ENCODE assay signal across 8 cellular contexts in the genomic region with DNA sequence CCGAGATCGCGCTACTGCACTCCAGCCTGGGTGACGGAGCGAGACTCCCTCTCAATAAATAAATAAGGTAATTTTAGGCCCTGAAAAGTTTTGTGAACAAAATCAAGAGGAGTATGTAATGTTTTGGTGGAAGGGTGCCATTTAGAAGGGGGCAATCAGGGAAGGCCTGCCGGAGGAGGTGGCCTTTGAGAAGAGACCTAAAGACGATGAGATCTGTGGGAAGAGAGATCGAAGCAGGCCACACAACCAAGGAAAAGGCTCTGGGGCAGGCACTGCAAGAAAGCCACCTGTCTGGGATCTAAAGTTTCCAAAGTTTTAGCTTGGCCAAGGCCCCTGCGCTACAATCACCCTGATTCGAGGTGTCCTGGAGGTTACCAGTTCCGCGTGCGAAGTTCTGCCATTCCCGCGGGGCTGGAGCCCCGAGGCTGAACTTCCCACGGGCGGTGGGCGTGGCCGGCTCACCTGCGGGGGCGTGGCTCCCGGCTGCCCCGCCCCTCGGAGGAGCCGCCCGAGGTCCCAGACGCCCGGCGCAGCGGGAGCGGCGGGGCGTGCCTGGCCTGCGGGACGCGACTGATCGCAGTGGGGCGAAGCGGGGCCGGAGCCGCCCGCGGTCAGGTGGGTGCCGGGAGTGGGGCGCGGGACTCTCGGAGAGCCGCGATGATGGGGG. TPM values are rescaled to one million over a fixed set of nuclear protein-coding genes. Genes with fewer than 3 reads are reported as not detected.
DNase-seq lines count a peak whose midpoint lies in the region; TF ChIP-seq lines count a peak whose summit lies in the region.

A gene (plus strand): TSS at position 519 of the 667 bp plus-strand sequence. CDS start 4,792 bp downstream, outside the sequence.

- TF ChIP-seq POLR2A in suprapubic skin (IDR thresholded peaks at IDR 0.05): no peak

- H3K27me3 ChIP-seq in NT2/D1 (ENCODE audit: insufficient read depth, insufficient read length): peaks cover 36% of the 10 kb centered on the region
- peaks cover 17% of the 10 kb centered on the region for H3K27me3 ChIP-seq in suprapubic skin

- H3K36me3 ChIP-seq in NT2/D1 (ENCODE audit: insufficient read depth, insufficient read length, low read length): no peaks in the 10 kb centered on the region
- no peaks in the 10 kb centered on the region for H3K36me3 ChIP-seq in suprapubic skin

- no peaks in the 10 kb centered on the region for H3K36me3 Mint-ChIP-seq in activated naive CD8-positive, alpha-beta T cell
- H3K36me3 Mint-ChIP-seq in HFFc6 (ENCODE audit: low read depth): no peaks in the 10 kb centered on the region

- no peak for TF ChIP-seq CTCF in GM10266 (IDR thresholded peaks at IDR 0.05; ENCODE audit: control insufficient read depth, insufficient read depth, low read depth, missing control alignments)
- TF ChIP-seq CTCF in suprapubic skin (IDR thresholded peaks at IDR 0.05): no peak
- TF ChIP-seq CTCF in HFFc6 (IDR thresholded peaks at IDR 0.05): no peak

- 23% methylated on average over 22 of the region's 50 CpGs for WGBS in suprapubic skin

- H3K9me3 ChIP-seq in NT2/D1 (ENCODE audit: insufficient read depth, low read length) (no peaks in the 10 kb centered on the region), suprapubic skin (no peaks in the 10 kb centered on the region)

- peak within 1 kb of the TSS; percentile 36 for H3K4me3 ChIP-seq in NT2/D1 (ENCODE audit: insufficient read length, low read depth)
- peak within 1 kb of the TSS; percentile 50 for H3K4me3 ChIP-seq in suprapubic skin

- no peak within 1 kb of the TSS for H3K27ac Mint-ChIP-seq in activated naive CD8-positive, alpha-beta T cell
- H3K27ac Mint-ChIP-seq in HFFc6: no peak within 1 kb of the TSS

- peaks cover 6% of the 10 kb centered on the region for H3K4me1 Mint-ChIP-seq in activated naive CD8-positive, alpha-beta T cell (ENCODE audit: low read depth)
- peaks cover 5% of the 10 kb centered on the region; the same call in 1 of the 2 replicates for H3K4me1 Mint-ChIP-seq in HFFc6 (ENCODE audit: low read depth)

- H3K9ac ChIP-seq in NT2/D1 (ENCODE audit: insufficient read length, low read depth): peak within 1 kb of the TSS; percentile 42

- H3K4me3 Mint-ChIP-seq in activated naive CD8-positive, alpha-beta T cell: peak within 1 kb of the TSS; percentile 73
- H3K4me3 Mint-ChIP-seq in HFFc6: no peak within 1 kb of the TSS

- DNase-seq in GM10266 (ENCODE audit: extremely low spot score): peak; percentile 63
- DNase-seq in NT2/D1 (ENCODE audit: low read depth, low spot score): no peak
- DNase-seq in left kidney (ENCODE audit: low read depth, low spot score): peak; percentile 71
- DNase-seq in suprapubic skin (ENCODE audit: low spot score in 2 of 2): no peak
- no peak for DNase-seq in HFFc6
- no peak for DNase-seq in cerebellum (ENCODE audit: low spot score)
- no peak for DNase-seq in NCI-H446 (lab: John Stamatoyannopoulos, UW)

- peak within 1 kb of the TSS; percentile 56 for H3K27ac ChIP-seq in suprapubic skin

- peaks cover 23% of the 10 kb centered on the region for H3K27me3 Mint-ChIP-seq in activated naive CD8-positive, alpha-beta T cell
- H3K27me3 Mint-ChIP-seq in HFFc6 (ENCODE audit: insufficient read depth): peaks cover 2% of the 10 kb centered on the region

- no peaks in the 10 kb centered on the region for H3K4me1 ChIP-seq in NT2/D1 (ENCODE audit: insufficient read depth, insufficient read length)
- peaks cover 25% of the 10 kb centered on the region for H3K4me1 ChIP-seq in suprapubic skin

- TF ChIP-seq EP300 in suprapubic skin (IDR thresholded peaks at IDR 0.05): no peak

- H3K9me3 Mint-ChIP-seq in activated naive CD8-positive, alpha-beta T cell (ENCODE audit: low read depth): no peaks in the 10 kb centered on the region
- H3K9me3 Mint-ChIP-seq in HFFc6: no peaks in the 10 kb centered on the region

RNA-seq across cellular contexts. Expression of the gene that starts here (rescaled TPM):
- total RNA-seq in suprapubic skin: 100 to 1,000 TPM in 3 of 4 donors, 10 to 100 TPM in 1; 73.4 to 132 (median 109) TPM
- not detected for total RNA-seq in HFFc6 (2021; fragmentation: NEBNext Ultra II Directional; extraction: Animal tissue kit (Norgen Biotek cat#: 25700))
- total RNA-seq in cerebellum: 1.1 TPM

Comparison
In these comparisons a context has a peak if more than half of its experiments do, and no peak if none do; other contexts are left out.
1. RNA of the gene that starts here (total RNA-seq): 73.4 to 132 TPM in suprapubic skin; 1.1 TPM in cerebellum (single experiment) and not detected in HFFc6; every median in the first group is over 10 times any median in the second.
2. DNase-seq: peak in GM10266 (single experiment) and left kidney (single experiment); none in NT2/D1 (single experiment), suprapubic skin (0 of 2), HFFc6 (single experiment), cerebellum (single experiment) and NCI-H446 (0 of 2).